Comparison of ENCODE assay signal across 24 cellular contexts in the genomic region with DNA sequence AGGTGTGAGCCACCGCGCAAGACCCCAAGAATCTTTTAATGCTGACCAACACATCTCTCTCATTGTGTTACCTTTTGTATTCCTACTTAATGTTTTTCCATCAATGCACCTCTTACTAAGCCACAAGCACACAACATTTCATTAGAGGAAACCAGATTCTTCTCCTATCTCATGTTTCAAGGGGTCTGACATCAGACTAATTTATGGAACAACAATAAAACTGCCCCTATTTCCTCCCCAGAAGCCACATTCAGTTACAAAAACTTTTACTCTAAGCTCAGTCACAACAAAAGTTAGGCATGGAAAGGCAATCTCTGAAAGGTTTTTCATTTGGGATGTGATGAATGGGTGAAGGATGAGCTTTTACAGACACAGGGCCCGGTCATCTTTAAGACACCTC.
"Had no signal": no experiment of that assay in that cellular context is flagged by ENCODE, and none has a peak within 500 bp of the region (broad histone marks: within the 10 kb centered on the region; RNA-seq: fewer than 3 reads in every experiment).

No MANE protein-coding gene starts in this region.

- H3K4me1 ChIP-seq: left lung had no signal

- H3K27ac Mint-ChIP-seq: activated naive CD4-positive, alpha-beta T cell treated with anti-CD3 and anti-CD28 coated beads, Interleukin-2, amount 10 ng/mL, durations not matched to agents 7 days and 5 days; dendritic cell treated with granulocyte-macrophage colony-stimulating factor and Interleukin-4, amounts not matched to agents 40 ng/mL and 50 ng/mL, for 4 days; natural killer cell treated with Interleukin-12 subunit alpha and Interleukin-12 subunit beta and Interleukin-15 and Interleukin-18, amount 100 ng/mL, for 72 hours; stimulated activated naive B cell treated with anti-CD40 and anti-IgM and Interleukin-4, amounts not matched to agents 10 μg/mL and 1 μg/mL and 100 μg/mL, for 72 hours had no signal

- ATAC-seq: body of pancreas; left lung; natural killer cell treated with Interleukin-12 subunit alpha and Interleukin-12 subunit beta and Interleukin-15 and Interleukin-18, amount 100 ng/mL, for 72 hours; sciatic nerve; stimulated activated naive B cell treated with anti-CD40 and anti-IgM and Interleukin-4, amounts not matched to agents 10 μg/mL and 1 μg/mL and 100 μg/mL, for 72 hours had no signal

- DNase-seq: activated CD4-positive, alpha-beta T cell treated with anti-CD3 and anti-CD28 coated beads for 4 hours; activated CD4-positive, alpha-beta T cell treated with anti-CD3 and anti-CD28 coated beads, Interleukin-2, amount 50 U/mL, for 48 hours; activated CD4-positive, CD25-positive, alpha-beta regulatory T cell; activated CD8-positive, alpha-beta memory T cell treated with anti-CD3 and anti-CD28 coated beads, Interleukin-2, amount 50 U/mL, for 48 hours; activated naive CD4-positive, alpha-beta T cell treated with anti-CD3 and anti-CD28 coated beads, Interleukin-2, amount 10 ng/mL, durations not matched to agents 7 days and 5 days; activated T-cell treated with anti-CD3 and anti-CD28 coated beads, Interleukin-2, amount 50 U/mL, for 48 hours; amygdala; body of pancreas; effector CD4-positive, alpha-beta T cell; heart right ventricle; kidney; left lung; midbrain; small intestine; stimulated activated CD4-positive, alpha-beta T cell treated with anti-CD3 and anti-CD28 coated beads, Interleukin-15, amount 100 ng/mL, for 24 hours; stimulated activated CD8-positive, alpha-beta memory T cell treated with anti-CD3 and anti-CD28 coated beads, Interleukin-4, amount 100 ng/mL, for 48 hours; stimulated activated naive B cell treated with anti-CD40 and anti-IgM and Interleukin-4, amounts not matched to agents 10 μg/mL and 1 μg/mL and 100 μg/mL, for 72 hours; T1000 had no signal

- H3K9me3 ChIP-seq: body of pancreas, heart right ventricle, left lung had no signal

- H3K36me3 ChIP-seq: cardiac muscle cell, heart right ventricle, left lung had no signal

- FAIRE-seq: endometrium, kidney, small intestine had no signal

- H3K4me3 ChIP-seq: body of pancreas, cardiac muscle cell, heart right ventricle, left lung, lung had no signal

- H3K4me1 Mint-ChIP-seq: activated naive CD4-positive, alpha-beta T cell treated with anti-CD3 and anti-CD28 coated beads, Interleukin-2, amount 10 ng/mL, durations not matched to agents 7 days and 5 days; stimulated activated naive B cell treated with anti-CD40 and anti-IgM and Interleukin-4, amounts not matched to agents 10 μg/mL and 1 μg/mL and 100 μg/mL, for 72 hours had no signal

- H3K9me3 Mint-ChIP-seq: activated naive CD4-positive, alpha-beta T cell treated with anti-CD3 and anti-CD28 coated beads, Interleukin-2, amount 10 ng/mL, durations not matched to agents 7 days and 5 days; dendritic cell treated with granulocyte-macrophage colony-stimulating factor and Interleukin-4, amounts not matched to agents 40 ng/mL and 50 ng/mL, for 4 days; natural killer cell treated with Interleukin-12 subunit alpha and Interleukin-12 subunit beta and Interleukin-15 and Interleukin-18, amount 100 ng/mL, for 72 hours; stimulated activated naive B cell treated with anti-CD40 and anti-IgM and Interleukin-4, amounts not matched to agents 10 μg/mL and 1 μg/mL and 100 μg/mL, for 72 hours had no signal

- H3K4me3 Mint-ChIP-seq: activated naive CD4-positive, alpha-beta T cell treated with anti-CD3 and anti-CD28 coated beads, Interleukin-2, amount 10 ng/mL, durations not matched to agents 7 days and 5 days; dendritic cell treated with granulocyte-macrophage colony-stimulating factor and Interleukin-4, amounts not matched to agents 40 ng/mL and 50 ng/mL, for 4 days; natural killer cell treated with Interleukin-12 subunit alpha and Interleukin-12 subunit beta and Interleukin-15 and Interleukin-18, amount 100 ng/mL, for 72 hours; stimulated activated naive B cell treated with anti-CD40 and anti-IgM and Interleukin-4, amounts not matched to agents 10 μg/mL and 1 μg/mL and 100 μg/mL, for 72 hours had no signal

- H3K36me3 Mint-ChIP-seq: activated naive CD4-positive, alpha-beta T cell treated with anti-CD3 and anti-CD28 coated beads, Interleukin-2, amount 10 ng/mL, durations not matched to agents 7 days and 5 days; natural killer cell treated with Interleukin-12 subunit alpha and Interleukin-12 subunit beta and Interleukin-15 and Interleukin-18, amount 100 ng/mL, for 72 hours had no signal

- H3K27ac ChIP-seq: heart right ventricle, left lung had no signal

- H3K27me3 ChIP-seq: body of pancreas, cardiac muscle cell, heart right ventricle, left lung had no signal

- H3K27me3 Mint-ChIP-seq: activated naive CD4-positive, alpha-beta T cell treated with anti-CD3 and anti-CD28 coated beads, Interleukin-2, amount 10 ng/mL, durations not matched to agents 7 days and 5 days; dendritic cell treated with granulocyte-macrophage colony-stimulating factor and Interleukin-4, amounts not matched to agents 40 ng/mL and 50 ng/mL, for 4 days; stimulated activated naive B cell treated with anti-CD40 and anti-IgM and Interleukin-4, amounts not matched to agents 10 μg/mL and 1 μg/mL and 100 μg/mL, for 72 hours had no signal
